ENCODE assay signal across 26 cellular contexts in the genomic region with DNA sequence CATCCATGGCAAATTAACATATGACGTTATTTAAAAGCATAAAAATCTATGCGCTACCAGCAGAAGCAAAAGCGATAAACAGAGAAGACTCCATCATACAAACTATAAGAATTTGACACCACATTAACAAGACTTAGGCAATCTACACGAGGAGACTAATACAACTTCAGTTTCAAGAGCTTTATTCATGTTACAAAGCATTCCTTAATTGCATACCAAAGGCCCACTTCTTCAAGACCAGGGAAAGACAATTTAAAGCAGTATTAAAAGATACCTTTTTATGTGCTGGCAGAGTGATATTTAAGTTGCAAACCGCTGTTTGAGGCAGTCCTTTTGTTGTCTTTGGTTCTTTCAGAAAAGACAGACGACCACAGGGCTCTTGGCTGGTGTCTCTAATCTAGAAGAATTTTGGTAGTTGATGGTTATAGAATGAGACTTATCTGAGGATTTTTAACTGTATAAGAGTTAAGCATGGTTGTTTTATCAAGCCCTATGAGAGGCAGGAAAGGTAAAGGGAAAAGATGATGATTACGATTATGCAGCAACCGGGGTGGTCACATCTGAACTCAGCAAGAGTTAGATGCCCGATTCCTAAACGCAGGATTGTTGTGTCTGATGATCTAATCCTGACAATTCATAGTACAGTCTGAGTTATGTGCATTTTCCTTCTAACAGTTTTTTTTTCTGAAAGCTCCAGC.
DNase-seq lines count a peak whose midpoint lies in the region; ATAC-seq and TF ChIP-seq lines count a peak whose summit lies in the region.
"Had no signal": no experiment of that assay in that cellular context is flagged by ENCODE, and none has a peak within 500 bp of the region (broad histone marks: within the 10 kb centered on the region; RNA-seq: fewer than 3 reads in every experiment).

No MANE protein-coding gene starts in this region.

- H3K4me1 Mint-ChIP-seq in GM23338: peaks cover 24% of the 10 kb centered on the region
- H3K4me1 Mint-ChIP-seq: stimulated activated effector memory CD8-positive, alpha-beta T cell treated with anti-CD3 and anti-CD28 coated beads, Interleukin-12 subunit alpha, Interleukin-12 subunit beta, amount 100 ng/mL, for 72 hours had no signal

- H3K56ac ChIP-seq in mesendoderm (ENCODE audit: low read length): no peak overlapping the region

- no peaks in the 10 kb centered on the region for H3K9me3 Mint-ChIP-seq in GM23338
- H3K9me3 Mint-ChIP-seq: activated naive CD4-positive, alpha-beta T cell treated with anti-CD3 and anti-CD28 coated beads for 36 hours; activated T-cell treated with anti-CD3 and anti-CD28 coated beads, Interleukin-2, amount 50 U/mL, for 4 hours; naive B cell; stimulated activated effector memory CD8-positive, alpha-beta T cell treated with anti-CD3 and anti-CD28 coated beads, Interleukin-12 subunit alpha, Interleukin-12 subunit beta, amount 100 ng/mL, for 72 hours had no signal

- no peak overlapping the region for H2BK120ac ChIP-seq in mesendoderm (ENCODE audit: low read depth, low read length)

- no peak overlapping the region; the same call in 1 of the 2 replicates for H3K4me2 ChIP-seq in GM23338
- H3K4me2 ChIP-seq in MM.1S (ENCODE audit: low read depth, low read length): peak overlapping the region; percentile 46
- no peak overlapping the region for H3K4me2 ChIP-seq in mesendoderm (ENCODE audit: low read length)

- no peaks in the 10 kb centered on the region for H4K20me1 ChIP-seq in GM23338 (replicated peaks; ENCODE audit: insufficient read depth)
- no peaks in the 10 kb centered on the region for H4K20me1 ChIP-seq in MM.1S (ENCODE audit: insufficient read depth, low read length)

- no CpG with 5 or more reads among the region's 10 CpGs for WGBS in mesendoderm (ENCODE audit: extremely low coverage, insufficient coverage, low lambda C conversion rate)

- H3K36me3 Mint-ChIP-seq in GM23338 (ENCODE audit: low read depth): peaks cover 23% of the 10 kb centered on the region; the same call in 2 of the 3 replicates
- H3K36me3 Mint-ChIP-seq: naive B cell had no signal

- ATAC-seq in GM23338: no peak
- ATAC-seq in HG02981 (IDR thresholded peaks at IDR 0.05; ENCODE audit: unreplicated experiment): no peak
- ATAC-seq in HG03159 (IDR thresholded peaks at IDR 0.05; ENCODE audit: unreplicated experiment): no peak
- ATAC-seq: activated T-cell treated with anti-CD3 and anti-CD28 coated beads, Interleukin-2, amount 50 U/mL, for 4 hours; stimulated activated effector memory CD8-positive, alpha-beta T cell treated with anti-CD3 and anti-CD28 coated beads, Interleukin-12 subunit alpha, Interleukin-12 subunit beta, amount 100 ng/mL, for 72 hours had no signal

- H3K4me3 ChIP-seq in GM23338: no peak overlapping the region
- H3K4me3 ChIP-seq in MM.1S (ENCODE audit: low read length): no peak overlapping the region
- peak overlapping the region; percentile 8 to 34 for H3K4me3 ChIP-seq in duodenal mucosa (ENCODE audit: low read depth in 1 of 2, low read length in 2 of 2)
- H3K4me3 ChIP-seq in mesendoderm (ENCODE audit: low read length): no peak overlapping the region
- H3K4me3 ChIP-seq: cardiac muscle cell, SK-N-MC, uterus had no signal

- no peak overlapping the region for H2AK5ac ChIP-seq in mesendoderm (ENCODE audit: low read length)

- H3K27me3 Mint-ChIP-seq in GM23338 (ENCODE audit: insufficient read depth, low read depth, poor library complexity): no peaks in the 10 kb centered on the region
- H3K27me3 Mint-ChIP-seq: naive B cell had no signal

- H3K18ac ChIP-seq in mesendoderm (ENCODE audit: low read length): no peak overlapping the region

- H4K5ac ChIP-seq in mesendoderm (ENCODE audit: low read length): no peak overlapping the region

- H3K23ac ChIP-seq in mesendoderm (ENCODE audit: low read length): no peak overlapping the region

- no peak overlapping the region for H4K8ac ChIP-seq in mesendoderm (ENCODE audit: low read depth, low read length)

- H3K4ac ChIP-seq in mesendoderm (ENCODE audit: low read depth, low read length): no peak overlapping the region

- no peak for TF ChIP-seq CTCF in GM23338 (conservative IDR thresholded peaks at IDR 0.05; ENCODE audit: low read depth in 2 of 2)
- TF ChIP-seq CTCF in MM.1S (IDR thresholded peaks at IDR 0.05; ENCODE audit: low read length): no peak

- H3K36me3 ChIP-seq in GM23338 (ENCODE audit: insufficient read depth) (no peaks in the 10 kb centered on the region), MM.1S (replicated peaks; ENCODE audit: insufficient read depth, low read length) (no peaks in the 10 kb centered on the region), duodenal mucosa (ENCODE audit: control insufficient read depth in 1 of 2, insufficient read depth in 2 of 2, low read length in 2 of 2) (peaks cover 11 to 17% of the 10 kb centered on the region in 2 donors), mesendoderm (ENCODE audit: control insufficient read depth, insufficient read depth, low read length) (no peaks in the 10 kb centered on the region)
- H3K36me3 ChIP-seq: uterus had no signal

- H3K79me1 ChIP-seq in mesendoderm (ENCODE audit: low read length): no peaks in the 10 kb centered on the region

- H2BK15ac ChIP-seq in mesendoderm (replicated peaks; ENCODE audit: low read depth): no peak overlapping the region

- H3K4me1 ChIP-seq in GM23338 (ENCODE audit: insufficient read depth) (peaks cover 20% of the 10 kb centered on the region), MM.1S (ENCODE audit: low read length) (peaks cover 14% of the 10 kb centered on the region), duodenal mucosa (ENCODE audit: control insufficient read depth in 1 of 2, insufficient read depth in 2 of 2, low read length in 2 of 2) (no peaks in the 10 kb centered on the region), mesendoderm (ENCODE audit: control insufficient read depth, low read depth, low read length) (no peaks in the 10 kb centered on the region)
- H3K4me1 ChIP-seq: uterus had no signal

- no peaks in the 10 kb centered on the region for H3K9me2 ChIP-seq in GM23338 (ENCODE audit: insufficient read depth)
- H3K9me2 ChIP-seq in MM.1S (replicated peaks; ENCODE audit: insufficient read depth, low read length): no peaks in the 10 kb centered on the region; the same call in 1 of the 2 replicates

- no peaks in the 10 kb centered on the region for H3K79me2 ChIP-seq in GM23338 (replicated peaks; ENCODE audit: insufficient read depth)
- H3K79me2 ChIP-seq in MM.1S (ENCODE audit: low read length): no peaks in the 10 kb centered on the region
- H3K79me2 ChIP-seq in mesendoderm (ENCODE audit: control insufficient read depth, insufficient read depth, low read length): no peaks in the 10 kb centered on the region

- H3K9me3 ChIP-seq in MM.1S (replicated peaks; ENCODE audit: insufficient read depth, low read length) (no peaks in the 10 kb centered on the region), duodenal mucosa (ENCODE audit: control insufficient read depth in 1 of 2, low read length in 2 of 2) (no peaks in the 10 kb centered on the region)
- H3K9me3 ChIP-seq: uterus had no signal

- H3K9ac ChIP-seq in MM.1S (ENCODE audit: low read length) (no peak overlapping the region), duodenal mucosa (ENCODE audit: low read depth in 1 of 2, low read length in 2 of 2) (no peak overlapping the region), mesendoderm (ENCODE audit: low read length) (no peak overlapping the region)

- H3K4me3 Mint-ChIP-seq in GM23338: no peak overlapping the region
- H3K4me3 Mint-ChIP-seq: activated naive CD4-positive, alpha-beta T cell treated with anti-CD3 and anti-CD28 coated beads for 36 hours; activated T-cell treated with anti-CD3 and anti-CD28 coated beads, Interleukin-2, amount 50 U/mL, for 4 hours; naive B cell; stimulated activated effector memory CD8-positive, alpha-beta T cell treated with anti-CD3 and anti-CD28 coated beads, Interleukin-12 subunit alpha, Interleukin-12 subunit beta, amount 100 ng/mL, for 72 hours had no signal

- H2BK5ac ChIP-seq in mesendoderm (ENCODE audit: low read length): no peak overlapping the region

- H2AFZ ChIP-seq in GM23338: no peak overlapping the region
- 0 out of 2 replicates have a peak overlapping the region, but pooled peaks have one; percentile 24 for H2AFZ ChIP-seq in MM.1S (ENCODE audit: low read length)

- DNase-seq in GM23338 (ENCODE audit: low spot score) (peak; percentile 25), MM.1S (no peak), mesendoderm (peak; percentile 37), NCI-H1694 treated with DMSO at 0.1 percent for 48 hours (lab: John Stamatoyannopoulos, UW) (no peak), Kasumi-1 (lab: John Stamatoyannopoulos, UW) (no peak)
- DNase-seq: activated CD4-positive, alpha-beta T cell treated with anti-CD3 and anti-CD28 coated beads for 48 hours; activated naive CD4-positive, alpha-beta T cell treated with anti-CD3 and anti-CD28 coated beads for 36 hours; activated T-cell treated with anti-CD3 and anti-CD28 coated beads, Interleukin-2, amount 50 U/mL, for 4 hours; amygdala; cortex of kidney; glutamatergic neuron; naive B cell; NCI-H1436 treated with DMSO at 0.1 percent for 48 hours; NCI-H69; retina; RPMI8226; stimulated activated CD4-positive, alpha-beta T cell treated with anti-CD3 and anti-CD28 coated beads, Interleukin-2, amount 100 ng/mL, for 48 hours; substantia nigra; T-helper 2 cell; uterus had no signal

- no peak overlapping the region for H3K27ac ChIP-seq in GM23338 (ENCODE audit: low read depth)
- H3K27ac ChIP-seq in MM.1S (ENCODE audit: low read length): no peak overlapping the region
- H3K27ac ChIP-seq in duodenal mucosa (ENCODE audit: low read depth, low read length): no peak overlapping the region
- no peak overlapping the region for H3K27ac ChIP-seq in mesendoderm (ENCODE audit: low read depth, low read length)
- H3K27ac ChIP-seq: cardiac muscle cell, SK-N-MC, uterus had no signal

- no peaks in the 10 kb centered on the region for H3F3A ChIP-seq in GM23338 (replicated peaks; ENCODE audit: low read depth)
- H3F3A ChIP-seq in MM.1S (ENCODE audit: insufficient read depth, low read length): no peaks in the 10 kb centered on the region

- no peak overlapping the region for H3K27ac Mint-ChIP-seq in GM23338
- H3K27ac Mint-ChIP-seq: activated naive CD4-positive, alpha-beta T cell treated with anti-CD3 and anti-CD28 coated beads for 36 hours; stimulated activated effector memory CD8-positive, alpha-beta T cell treated with anti-CD3 and anti-CD28 coated beads, Interleukin-12 subunit alpha, Interleukin-12 subunit beta, amount 100 ng/mL, for 72 hours had no signal

- no peaks in the 10 kb centered on the region for H3K27me3 ChIP-seq in GM23338 (ENCODE audit: insufficient read depth)
- H3K27me3 ChIP-seq in MM.1S (replicated peaks; ENCODE audit: insufficient read depth, low read length): no peaks in the 10 kb centered on the region
- H3K27me3 ChIP-seq in duodenal mucosa (ENCODE audit: control insufficient read depth in 1 of 2, insufficient read depth in 2 of 2, low read length in 2 of 2): no peaks in the 10 kb centered on the region
- H3K27me3 ChIP-seq in mesendoderm (ENCODE audit: insufficient read depth, low read length, poor library complexity): no peaks in the 10 kb centered on the region
- H3K27me3 ChIP-seq: cardiac muscle cell, uterus had no signal

Comparison
In these comparisons a context has a peak if more than half of its experiments do, and no peak if none do; other contexts are left out.
1. DNase-seq: peak in GM23338 (single experiment) and mesendoderm (single experiment); none in MM.1S (single experiment), NCI-H1694 treated with DMSO at 0.1 percent for 48 hours (single experiment) and Kasumi-1 (0 of 2).
2. H3K4me3 ChIP-seq: peak in duodenal mucosa (2 of 2); none in GM23338 (single experiment), MM.1S (single experiment) and mesendoderm (single experiment).